Comparison of ENCODE assay signal across 8 cellular contexts in the genomic region with DNA sequence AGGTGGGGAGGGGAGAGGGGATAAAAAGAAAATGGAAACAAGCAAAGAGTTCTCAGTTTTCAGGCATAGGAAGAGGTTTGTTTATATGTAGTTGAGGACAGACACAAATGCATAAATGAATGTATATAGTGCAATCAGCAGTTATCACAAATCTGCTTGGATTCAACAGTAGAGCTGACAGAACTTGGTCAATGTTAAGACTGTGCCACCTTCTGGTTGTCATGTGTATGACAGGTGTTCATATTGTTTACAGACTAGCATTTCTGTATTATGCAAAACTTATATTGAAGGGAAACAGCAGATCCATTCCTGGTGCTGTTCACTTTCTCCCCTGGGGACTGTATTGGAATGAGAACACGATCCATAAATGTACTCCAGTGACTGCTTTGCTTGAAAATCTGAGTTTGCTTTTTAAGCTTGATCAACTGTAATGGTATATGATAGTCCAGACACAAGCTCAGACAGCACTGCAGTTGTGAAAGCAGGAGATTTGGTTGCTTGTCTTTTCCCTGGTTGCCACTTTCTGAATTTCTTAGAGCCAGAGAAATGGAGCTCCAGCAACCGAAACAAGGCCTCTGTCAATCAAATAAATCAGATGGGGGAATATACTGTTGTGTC.
DNase-seq lines count a peak whose midpoint lies in the region; ATAC-seq and TF ChIP-seq lines count a peak whose summit lies in the region.

No MANE protein-coding gene starts in this region.

- intact Hi-C loops in sciatic nerve (cut with DNase I), result loop anchor here (2.0 kb wide), 1 partner anchor 842 kb away; no protein-coding TSS in a partner anchor

- peaks cover 6% of the 10 kb centered on the region for H3K27me3 Mint-ChIP-seq in activated CD8-positive, alpha-beta T cell treated with anti-CD3 and anti-CD28 coated beads, Interleukin-2, amount 10 ng/mL, durations not matched to agents 7 days and 5 days (ENCODE audit: low read depth)
- H3K27me3 Mint-ChIP-seq in glutamatergic neuron (ENCODE audit: unreplicated experiment), result peaks cover 8% of the 10 kb centered on the region

- ATAC-seq in GM19372 (IDR thresholded peaks at IDR 0.05; ENCODE audit: low read depth, unreplicated experiment) (peak; percentile 96), HG03196 (IDR thresholded peaks at IDR 0.05; ENCODE audit: unreplicated experiment) (peak; percentile 96), sciatic nerve (peak; percentile 55)
- ATAC-seq in activated CD8-positive, alpha-beta T cell treated with anti-CD3 and anti-CD28 coated beads, Interleukin-2, amount 10 ng/mL, durations not matched to agents 7 days and 5 days, result peak; percentile 79

- no peaks in the 10 kb centered on the region for H3K4me1 Mint-ChIP-seq in activated CD8-positive, alpha-beta T cell treated with anti-CD3 and anti-CD28 coated beads, Interleukin-2, amount 10 ng/mL, durations not matched to agents 7 days and 5 days (ENCODE audit: low read depth)
- peaks cover 38% of the 10 kb centered on the region for H3K4me1 Mint-ChIP-seq in glutamatergic neuron (ENCODE audit: low read depth, unreplicated experiment)

- H3K9me3 Mint-ChIP-seq in activated CD8-positive, alpha-beta T cell treated with anti-CD3 and anti-CD28 coated beads, Interleukin-2, amount 10 ng/mL, durations not matched to agents 7 days and 5 days (ENCODE audit: insufficient read depth), result no peaks in the 10 kb centered on the region
- peaks cover 12% of the 10 kb centered on the region for H3K9me3 Mint-ChIP-seq in glutamatergic neuron (ENCODE audit: unreplicated experiment)

- H3K27ac Mint-ChIP-seq in activated CD8-positive, alpha-beta T cell treated with anti-CD3 and anti-CD28 coated beads, Interleukin-2, amount 10 ng/mL, durations not matched to agents 7 days and 5 days, result no peak overlapping the region
- H3K27ac Mint-ChIP-seq in glutamatergic neuron (ENCODE audit: unreplicated experiment), result peak overlapping the region; percentile 77

- H3K4me3 Mint-ChIP-seq in activated CD8-positive, alpha-beta T cell treated with anti-CD3 and anti-CD28 coated beads, Interleukin-2, amount 10 ng/mL, durations not matched to agents 7 days and 5 days, result no peak overlapping the region
- peak overlapping the region; percentile 7 for H3K4me3 Mint-ChIP-seq in glutamatergic neuron (ENCODE audit: unreplicated experiment)

- DNase-seq in NCI-H510A treated with DMSO at 0.1 percent for 48 hours (lab: John Stamatoyannopoulos, UW), result peak; percentile 23
- no peak for DNase-seq in NCI-H510A (lab: John Stamatoyannopoulos, UW)
- peak; percentile 24 for DNase-seq in NCI-H226
- DNase-seq in activated CD8-positive, alpha-beta T cell treated with anti-CD3 and anti-CD28 coated beads, Interleukin-2, amount 10 ng/mL, durations not matched to agents 7 days and 5 days, result peak; percentile 64
- DNase-seq in glutamatergic neuron, result no peak
- no peak for DNase-seq in sciatic nerve (ENCODE audit: low spot score)

- TF ChIP-seq CTCF in glutamatergic neuron (IDR thresholded peaks at IDR 0.05; ENCODE audit: partially characterized antibody, unreplicated experiment), result peak; percentile 86

- CTCF ChIA-PET in activated CD8-positive, alpha-beta T cell treated with anti-CD3 and anti-CD28 coated beads, Interleukin-2, amount 10 ng/mL, durations not matched to agents 7 days and 5 days (lab: Charles Lee), result interaction anchor here (0.7 to 2.9 kb wide), 10 partner anchors 8 to 846 kb away, joined by 3 to 29 read pairs (median 4); no protein-coding TSS in a partner anchor

- no peaks in the 10 kb centered on the region for H3K36me3 Mint-ChIP-seq in activated CD8-positive, alpha-beta T cell treated with anti-CD3 and anti-CD28 coated beads, Interleukin-2, amount 10 ng/mL, durations not matched to agents 7 days and 5 days (ENCODE audit: low read depth)
- no peaks in the 10 kb centered on the region for H3K36me3 Mint-ChIP-seq in glutamatergic neuron (ENCODE audit: unreplicated experiment)

- POLR2A ChIA-PET in activated CD8-positive, alpha-beta T cell treated with anti-CD3 and anti-CD28 coated beads, Interleukin-2, amount 10 ng/mL, durations not matched to agents 7 days and 5 days (lab: Charles Lee), result interaction anchor here (0.7 kb wide), 1 partner anchor 33 kb away, joined by 3 read pairs; no protein-coding TSS in a partner anchor

Comparison
In these comparisons a context has a peak if more than half of its experiments do, and no peak if none do; other contexts are left out.
1. DNase-seq: peak in NCI-H510A treated with DMSO at 0.1 percent for 48 hours (single experiment), NCI-H226 (single experiment) and activated CD8-positive, alpha-beta T cell treated with anti-CD3 and anti-CD28 coated beads, Interleukin-2, amount 10 ng/mL, durations not matched to agents 7 days and 5 days (single experiment); none in NCI-H510A (single experiment), glutamatergic neuron (single experiment) and sciatic nerve (single experiment).
2. Peak in every context shown above with its lines, with median percentiles within 50 percentile points of each other: ATAC-seq.